In genomic region chrX:72714471-72714916, GRCh38 we compare ENCODE assay signal across 8 cellular contexts. TPM values are rescaled to one million over a fixed set of nuclear protein-coding genes. Genes with fewer than 3 reads are reported as not detected.
DNase-seq lines count a peak whose midpoint lies in the region; ATAC-seq and TF ChIP-seq lines count a peak whose summit lies in the region.

No MANE protein-coding gene starts in this region.

- peak; percentile 26 for TF ChIP-seq CTCF in chondrocyte (IDR thresholded peaks at IDR 0.05)

- no peaks in the 10 kb centered on the region for H3K36me3 Mint-ChIP-seq in chondrocyte (ENCODE audit: low read depth)

- peak overlapping the region; percentile 74 for H3K4me2 ChIP-seq in skeletal muscle satellite cell (ENCODE audit: low read length)

- H3K4me1 ChIP-seq in skeletal muscle satellite cell (ENCODE audit: control insufficient read depth, insufficient read depth, low read length): no peaks in the 10 kb centered on the region

- peak overlapping the region; percentile 76 for H3K4me3 Mint-ChIP-seq in chondrocyte (ENCODE audit: unreplicated experiment)

- H3K27me3 Mint-ChIP-seq in chondrocyte (ENCODE audit: low read depth): no peaks in the 10 kb centered on the region

- no peaks in the 10 kb centered on the region for H3K9me3 ChIP-seq in skeletal muscle satellite cell (replicated peaks; ENCODE audit: low read length)

- H3K4me3 ChIP-seq in skeletal muscle satellite cell (ENCODE audit: low read length): peak overlapping the region; percentile 67

- peaks cover 14% of the 10 kb centered on the region for H3K4me1 Mint-ChIP-seq in chondrocyte (ENCODE audit: low read depth)

- peak overlapping the region; percentile 88 for H3K27ac Mint-ChIP-seq in chondrocyte (ENCODE audit: unreplicated experiment)

- peak overlapping the region; percentile 70 for H3K9ac ChIP-seq in skeletal muscle satellite cell (ENCODE audit: low read depth, low read length)

- peaks cover 4% of the 10 kb centered on the region for H3K9me3 Mint-ChIP-seq in chondrocyte (ENCODE audit: low read depth)

- no peaks in the 10 kb centered on the region for H3K36me3 ChIP-seq in skeletal muscle satellite cell (ENCODE audit: insufficient read depth, low read length)

- H3K27me3 ChIP-seq in skeletal muscle satellite cell (ENCODE audit: control insufficient read depth, insufficient read depth, low read length): no peaks in the 10 kb centered on the region

- DNase-seq in DMS153 (lab: John Stamatoyannopoulos, UW) (peak; percentile 14), HS-27A (ENCODE audit: low read depth) (peak; percentile 4), RPMI7951 (ENCODE audit: low read depth) (peak; percentile 67), chondrocyte (ENCODE audit: low spot score) (peak; percentile 79), iris pigment epithelial cell (ENCODE audit: low read depth) (peak; percentile 73)

- ATAC-seq in HG03520 (IDR thresholded peaks at IDR 0.05; ENCODE audit: unreplicated experiment): no peak
- no peak for ATAC-seq in HG02763 (IDR thresholded peaks at IDR 0.05; ENCODE audit: unreplicated experiment)

RNA-seq across cellular contexts. Expression of gene PHKA1, which starts 0.4 kb away (rescaled TPM):
- total RNA-seq in RPMI7951 (2014; rRNA removed; shearing (Covaris generic)): 1.6 and 1.7 TPM in 2 replicates
- total RNA-seq in chondrocyte: 5.2 to 8.0 TPM (median 5.3 TPM) in 3 replicates
- total RNA-seq in skeletal muscle satellite cell (2012; rRNA removed): 6.1 and 8.9 TPM in 2 replicates

Comparison
In these comparisons a context has a peak if more than half of its experiments do, and no peak if none do; other contexts are left out.
1. DNase-seq: peak in every context shown above with its lines; median percentile 79 in chondrocyte; 73 in iris pigment epithelial cell; 67 in RPMI7951; 14 in DMS153; 4 in HS-27A.